Comparison of ENCODE assay signal across 1 cellular context in genomic region chr1:39946216-39946615, GRCh38.
TF ChIP-seq lines count a peak whose summit lies in the region.

No MANE protein-coding gene starts in this region.

TF ChIP-seq in GM12878, 131 proteins besides CTCF, POLR2A, EP300 and RAD21:
- no peak for TF ChIP-seq CUX1 (IDR thresholded peaks at IDR 0.05; ENCODE audit: insufficient replicate concordance, low read depth, low read length)
- TF ChIP-seq MEF2A (IDR thresholded peaks at IDR 0.05; ENCODE audit: insufficient read depth, low read depth, low read length), result peak; percentile 66
